Comparison of ENCODE assay signal across 12 cellular contexts in the genomic region with DNA sequence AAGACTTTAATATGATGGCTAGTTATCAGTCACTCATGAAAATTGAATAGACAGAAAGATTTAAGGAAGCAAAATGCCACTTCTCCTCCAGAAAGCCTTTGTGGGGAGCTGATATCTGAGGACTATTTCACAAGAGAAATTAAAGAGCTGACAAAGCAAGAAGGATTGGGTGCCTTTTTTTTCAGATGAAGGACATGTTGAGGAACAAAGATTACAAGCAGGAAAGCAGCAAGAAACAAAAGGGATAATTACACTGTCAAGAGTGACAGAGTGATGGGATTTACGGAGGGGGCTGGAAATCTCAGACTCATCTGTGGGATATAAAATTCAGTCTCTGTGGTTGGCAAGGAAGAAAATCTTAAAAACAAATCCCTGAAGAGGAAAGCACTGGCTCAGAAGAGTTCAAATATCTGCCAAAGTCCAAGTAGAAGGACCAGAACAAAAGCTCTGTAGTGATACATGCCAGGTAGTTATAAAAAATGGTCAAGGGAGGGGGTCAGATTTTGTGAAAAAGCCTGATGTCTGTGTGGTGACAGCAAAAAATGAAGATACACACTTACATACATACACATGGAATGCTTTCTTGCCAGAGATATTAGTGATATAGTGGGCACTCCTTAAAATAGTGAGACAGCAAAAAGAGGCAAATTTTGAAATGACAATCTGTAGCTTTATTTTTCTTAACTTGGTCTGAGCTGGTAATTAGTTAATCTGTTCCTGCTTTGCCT.
DNase-seq lines count a peak whose midpoint lies in the region; ATAC-seq and TF ChIP-seq lines count a peak whose summit lies in the region.
"Had no signal": no experiment of that assay in that cellular context is flagged by ENCODE, and none has a peak within 500 bp of the region (broad histone marks: within the 10 kb centered on the region; RNA-seq: fewer than 3 reads in every experiment).

No MANE protein-coding gene starts in this region.

- H3K9me3 ChIP-seq in esophagus muscularis mucosa (no peaks in the 10 kb centered on the region), endodermal cell (ENCODE audit: control insufficient read depth, low read length) (peaks cover 5% of the 10 kb centered on the region)
- H3K9me3 ChIP-seq: SJCRH30 had no signal

- H3K27me3 ChIP-seq in esophagus muscularis mucosa (no peaks in the 10 kb centered on the region), endodermal cell (ENCODE audit: control insufficient read depth, insufficient read depth, low read length, poor library complexity, severe bottlenecking) (no peaks in the 10 kb centered on the region)
- H3K27me3 ChIP-seq: SJCRH30 had no signal

- H3K27ac ChIP-seq in esophagus muscularis mucosa (replicated peaks in 1 of 4) = peak overlapping the region; percentile 18 to 65 (median 46)
- H3K27ac ChIP-seq in endodermal cell (ENCODE audit: low read depth, low read length) = no peak overlapping the region
- H3K27ac ChIP-seq: SJCRH30 had no signal

- peaks cover 0 to 2% (median 0%) of the 10 kb centered on the region in 7 donors for H3K9me3 Mint-ChIP-seq in CD14-positive monocyte
- peaks cover 8% of the 10 kb centered on the region for H3K9me3 Mint-ChIP-seq in nephron
- no peaks in the 10 kb centered on the region for H3K9me3 Mint-ChIP-seq in endodermal cell
- H3K9me3 Mint-ChIP-seq: activated CD8-positive, alpha-beta T cell treated with anti-CD3 and anti-CD28 coated beads for 36 hours; stimulated activated naive CD8-positive, alpha-beta T cell treated with anti-CD3 and anti-CD28 coated beads, Interleukin-15, Interleukin-2, amounts not matched to agents 100 ng/mL and 50 ng/mL, for 24 hours had no signal

- TF ChIP-seq CTCF in CD14-positive monocyte (IDR thresholded peaks at IDR 0.05) (no peak), esophagus muscularis mucosa (IDR thresholded peaks at IDR 0.05) (no peak), nephron (IDR thresholded peaks at IDR 0.05; ENCODE audit: unreplicated experiment in 3 of 3) (no peak), endodermal cell (conservative IDR thresholded peaks at IDR 0.05) (no peak)

- H3K4me1 ChIP-seq in esophagus muscularis mucosa (peaks cover 0 to 45% (median 41%) of the 10 kb centered on the region in 4 donors), endodermal cell (ENCODE audit: control insufficient read depth, insufficient read depth, low read length) (no peaks in the 10 kb centered on the region)
- H3K4me1 ChIP-seq: SJCRH30 had no signal

- no peak overlapping the region for H3K9ac ChIP-seq in endodermal cell (ENCODE audit: extremely low read depth, low read length, poor library complexity, severe bottlenecking)

- H3K4me3 ChIP-seq in esophagus muscularis mucosa = no peak overlapping the region
- no peak overlapping the region for H3K4me3 ChIP-seq in endodermal cell (ENCODE audit: low read length)
- H3K4me3 ChIP-seq: SJCRH30 had no signal

- TF ChIP-seq POLR2A in esophagus muscularis mucosa (IDR thresholded peaks at IDR 0.05; ENCODE audit: low read depth) = no peak

- intact Hi-C loops in CD14-positive monocyte (cut with micrococcal nuclease) (no loop called here), esophagus muscularis mucosa (cut with DNase I) (loop anchor here (5.0 kb wide), 1 partner anchor 61 kb away; a partner anchor contains a TSS)

- peaks cover 15% of the 10 kb centered on the region for H3K4me1 Mint-ChIP-seq in CD14-positive monocyte
- peaks cover 12% of the 10 kb centered on the region for H3K4me1 Mint-ChIP-seq in nephron
- peaks cover 3% of the 10 kb centered on the region for H3K4me1 Mint-ChIP-seq in endodermal cell

- H3K36me3 Mint-ChIP-seq in CD14-positive monocyte (no peaks in the 10 kb centered on the region), nephron (ENCODE audit: low read depth) (peaks cover 16% of the 10 kb centered on the region), endodermal cell (ENCODE audit: low read depth) (no peaks in the 10 kb centered on the region)

- ATAC-seq in GM21423 (IDR thresholded peaks at IDR 0.05; ENCODE audit: unreplicated experiment) = no peak
- ATAC-seq: activated CD8-positive, alpha-beta T cell treated with anti-CD3 and anti-CD28 coated beads for 36 hours had no signal

- H3K27me3 Mint-ChIP-seq in CD14-positive monocyte (ENCODE audit: low read depth in 3 of 3) (peaks cover 0 to under 1% (median 0%) of the 10 kb centered on the region in 3 donors), nephron (ENCODE audit: low read depth) (no peaks in the 10 kb centered on the region), endodermal cell (ENCODE audit: insufficient read depth) (no peaks in the 10 kb centered on the region)
- H3K27me3 Mint-ChIP-seq: stimulated activated naive CD8-positive, alpha-beta T cell treated with anti-CD3 and anti-CD28 coated beads, Interleukin-15, Interleukin-2, amounts not matched to agents 100 ng/mL and 50 ng/mL, for 24 hours had no signal

- H3K36me3 ChIP-seq in esophagus muscularis mucosa = no peaks in the 10 kb centered on the region
- H3K36me3 ChIP-seq in endodermal cell (ENCODE audit: control insufficient read depth, insufficient read depth, low read length) = no peaks in the 10 kb centered on the region
- H3K36me3 ChIP-seq: SJCRH30 had no signal

- 27% methylated on average over 1 of the region's 1 CpG for WGBS in esophagus muscularis mucosa
- WGBS in endodermal cell (ENCODE audit: insufficient coverage in 1 of 2, insufficient read length in 1 of 2), 2 experiments = 78 to 86% methylated on average over 1 of the region's 1 CpG

- H3K4me3 Mint-ChIP-seq in CD14-positive monocyte (peak overlapping the region; percentile 5 to 36), nephron (no peak overlapping the region), endodermal cell (no peak overlapping the region)
- H3K4me3 Mint-ChIP-seq: activated CD8-positive, alpha-beta T cell treated with anti-CD3 and anti-CD28 coated beads for 36 hours; stimulated activated naive CD8-positive, alpha-beta T cell treated with anti-CD3 and anti-CD28 coated beads, Interleukin-15, Interleukin-2, amounts not matched to agents 100 ng/mL and 50 ng/mL, for 24 hours had no signal

- peak overlapping the region; percentile 23 to 87 (median 79) for H3K27ac Mint-ChIP-seq in CD14-positive monocyte
- H3K27ac Mint-ChIP-seq in nephron = peak overlapping the region; percentile 40 to 79 (median 45)
- no peak overlapping the region for H3K27ac Mint-ChIP-seq in endodermal cell
- H3K27ac Mint-ChIP-seq: activated CD8-positive, alpha-beta T cell treated with anti-CD3 and anti-CD28 coated beads for 36 hours; stimulated activated naive CD8-positive, alpha-beta T cell treated with anti-CD3 and anti-CD28 coated beads, Interleukin-15, Interleukin-2, amounts not matched to agents 100 ng/mL and 50 ng/mL, for 24 hours had no signal

- DNase-seq in CD14-positive monocyte (ENCODE audit: low spot score) (no peak), NCI-H82 (lab: John Stamatoyannopoulos, UW) (peak; percentile 79), esophagus muscularis mucosa (ENCODE audit: extremely low spot score) (no peak), foreskin melanocyte (no peak), NCI-H510A (lab: John Stamatoyannopoulos, UW) (no peak), endodermal cell (no peak)
- DNase-seq: activated CD8-positive, alpha-beta T cell treated with anti-CD3 and anti-CD28 coated beads for 36 hours; NCI-H2081; SJCRH30 had no signal

- TF ChIP-seq EP300 in esophagus muscularis mucosa (IDR thresholded peaks at IDR 0.05) = no peak

Comparison
In these comparisons a context has a peak if more than half of its experiments do, and no peak if none do; other contexts are left out.
1. H3K4me3 Mint-ChIP-seq: peak in CD14-positive monocyte (2 of 2); none in nephron (0 of 3) and endodermal cell (single experiment).